8 cellular contexts compared by ENCODE assay signal in the genomic region with DNA sequence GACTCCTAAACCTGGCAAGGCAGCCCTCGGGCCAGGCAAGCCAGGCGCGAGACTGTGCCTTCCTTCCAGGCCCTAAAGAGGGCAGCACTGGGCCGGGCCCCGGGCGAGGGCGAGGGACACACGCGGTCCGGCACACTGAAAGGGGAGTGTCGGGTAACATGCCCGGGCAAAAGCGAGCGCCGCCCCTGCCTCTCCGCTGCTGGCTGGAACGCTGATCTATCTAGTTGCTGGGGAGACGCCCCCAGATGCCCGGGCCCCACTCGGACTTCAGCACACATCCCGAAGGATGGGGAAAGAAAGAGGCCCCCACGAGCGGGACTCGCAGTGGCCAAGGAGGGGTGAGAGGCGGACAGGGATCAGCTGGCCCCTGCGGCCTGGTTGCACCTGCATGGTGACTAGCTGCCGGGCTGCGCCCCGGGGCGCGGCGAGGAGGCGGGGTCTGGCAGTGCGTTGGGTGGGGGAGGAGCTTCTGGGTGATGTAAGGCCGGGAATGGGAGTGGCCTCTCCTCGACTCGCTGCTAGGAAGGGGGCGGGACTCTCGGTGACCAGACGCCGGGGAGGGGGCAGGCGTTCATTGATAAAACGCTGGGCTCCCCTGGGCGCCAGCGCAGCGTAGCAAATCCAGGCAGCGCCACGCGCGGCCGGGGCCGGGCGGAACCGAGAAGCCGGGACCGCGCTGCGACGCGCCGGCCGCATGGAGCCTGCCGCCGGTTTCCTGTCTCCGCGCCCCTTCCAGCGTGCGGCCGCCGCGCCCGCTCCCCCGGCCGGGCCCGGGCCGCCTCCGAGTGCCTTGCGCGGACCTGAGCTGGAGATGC. TPM values are rescaled to one million over a fixed set of nuclear protein-coding genes. Genes with fewer than 3 reads are reported as not detected.
DNase-seq lines count a peak whose midpoint lies in the region; ATAC-seq lines count a peak whose summit lies in the region.

A gene (plus strand): TSS at position 608 of the 815 bp plus-strand sequence. CDS start 87 bp downstream, at position 695.

- peak; percentile 87 for ATAC-seq in GM19372 (IDR thresholded peaks at IDR 0.05; ENCODE audit: low read depth, unreplicated experiment)
- peak; percentile 60 for ATAC-seq in HG03558 (IDR thresholded peaks at IDR 0.05; ENCODE audit: extremely low read depth, unreplicated experiment)
- ATAC-seq in left lobe of liver: peak; percentile 94

- DNase-seq in CD1c-positive myeloid dendritic cell (ENCODE audit: extremely low spot score) (peak; percentile 98), NCI-H748 (lab: John Stamatoyannopoulos, UW; ENCODE audit: unreplicated experiment) (peak; percentile 97), dedifferentiated amniotic fluid mesenchymal stem cell (ENCODE audit: extremely low spot score) (peak; percentile 97), left lobe of liver (ENCODE audit: low spot score) (peak; percentile 98)
- peak; percentile 99 for DNase-seq in activated CD4-positive, alpha-beta T cell treated with anti-CD3 and anti-CD28 coated beads, Interleukin-2, amount 50 U/mL, for 1 hour
- DNase-seq in stimulated activated CD4-positive, alpha-beta T cell treated with anti-CD3 and anti-CD28 coated beads, Interleukin-2, amount 100 ng/mL, for 4 hours (ENCODE audit: low read depth): peak; percentile 98

RNA-seq across cellular contexts. Expression of the gene that starts here (rescaled TPM):
- 2.3 TPM for total RNA-seq in left lobe of liver

Comparison
In these comparisons a context has a peak if more than half of its experiments do, and no peak if none do; other contexts are left out.
1. Peak in every context shown above with its lines: DNase-seq and ATAC-seq.